37 cellular contexts compared by ENCODE assay signal in genomic region chr12:26961803-26962202, GRCh38.
"Had no signal": no experiment of that assay in that cellular context is flagged by ENCODE, and none has a peak within 500 bp of the region (broad histone marks: within the 10 kb centered on the region; RNA-seq: fewer than 3 reads in every experiment).

No MANE protein-coding gene starts in this region.

- H3K9me3 ChIP-seq: adrenal gland, body of pancreas, breast epithelium had no signal

- H3K4me3 Mint-ChIP-seq: activated B cell treated with CpG ODN at 0.5 μM for 24 hours; activated CD4-positive, alpha-beta memory T cell treated with anti-CD3 and anti-CD28 coated beads for 36 hours; activated CD4-positive, alpha-beta T cell treated with anti-CD3 and anti-CD28 coated beads, Interleukin-2, amount 10 ng/mL, durations not matched to agents 24 days and 14 days; activated CD8-positive, alpha-beta T cell treated with anti-CD3 and anti-CD28 coated beads for 36 hours; activated naive CD4-positive, alpha-beta T cell treated with anti-CD3 and anti-CD28 coated beads for 36 hours; activated naive CD8-positive, alpha-beta T cell treated with anti-CD3 and anti-CD28 coated beads for 36 hours; activated T-cell treated with anti-CD3 and anti-CD28 coated beads, Interleukin-2, amount 50 U/mL, for 4 hours; activated T-cell treated with anti-CD3 and anti-CD28 coated beads, Interleukin-2, amount 50 U/mL, for 72 hours; activated T-helper 1 cell treated with anti-CD3 and anti-CD28 coated beads, Interleukin-12 subunit alpha, Interleukin-12 subunit beta, Interleukin-2, Interleukin-4 antibody, amounts not matched to agents 30 ng/mL and 10 ng/mL and 1 ng/mL, durations not matched to agents 14 hours and 24 hours and 36 hours; activated T-helper 17 cell treated with anti-CD3 and anti-CD28 coated beads, Interleukin-2, amount 50 U/mL, for 72 hours; T-helper 1 cell treated with Interleukin-12 subunit alpha and Interleukin-12 subunit beta and Interleukin-4 antibody, amounts not matched to agents 30 μg/mL and 1 μg/mL, for 36 hours; T-helper 2 cell treated with Interferon-gamma antibody and Interleukin-4, amounts not matched to agents 5 μg/mL and 100 μg/mL, for 36 hours had no signal

- FAIRE-seq: astrocyte, TTC549 had no signal

- H3K9me3 Mint-ChIP-seq: activated B cell treated with CpG ODN at 0.5 μM for 24 hours; activated CD4-positive, alpha-beta memory T cell treated with anti-CD3 and anti-CD28 coated beads for 36 hours; activated CD4-positive, alpha-beta T cell treated with anti-CD3 and anti-CD28 coated beads, Interleukin-2, amount 10 ng/mL, durations not matched to agents 24 days and 14 days; activated CD8-positive, alpha-beta T cell treated with anti-CD3 and anti-CD28 coated beads for 36 hours; activated naive CD4-positive, alpha-beta T cell treated with anti-CD3 and anti-CD28 coated beads for 36 hours; activated naive CD4-positive, alpha-beta T cell treated with anti-CD3 and anti-CD28 coated beads, Interleukin-2, amount 50 U/mL, for 72 hours; activated naive CD8-positive, alpha-beta T cell treated with anti-CD3 and anti-CD28 coated beads for 36 hours; activated T-cell treated with anti-CD3 and anti-CD28 coated beads, Interleukin-2, amount 50 U/mL, for 4 hours; activated T-cell treated with anti-CD3 and anti-CD28 coated beads, Interleukin-2, amount 50 U/mL, for 72 hours; activated T-helper 1 cell treated with anti-CD3 and anti-CD28 coated beads, Interleukin-12 subunit alpha, Interleukin-12 subunit beta, Interleukin-2, Interleukin-4 antibody, amounts not matched to agents 30 ng/mL and 10 ng/mL and 1 ng/mL, durations not matched to agents 14 hours and 24 hours and 36 hours; activated T-helper 17 cell treated with anti-CD3 and anti-CD28 coated beads, Interleukin-2, amount 50 U/mL, for 72 hours; T-helper 1 cell treated with Interleukin-12 subunit alpha and Interleukin-12 subunit beta and Interleukin-4 antibody, amounts not matched to agents 30 μg/mL and 1 μg/mL, for 36 hours; T-helper 2 cell treated with Interferon-gamma antibody and Interleukin-4, amounts not matched to agents 5 μg/mL and 100 μg/mL, for 36 hours had no signal

- DNase-seq: activated B cell treated with CpG ODN at 0.5 μM for 24 hours; activated CD4-positive, alpha-beta memory T cell treated with anti-CD3 and anti-CD28 coated beads for 36 hours; activated CD4-positive, alpha-beta T cell treated with anti-CD3 and anti-CD28 coated beads for 4 hours; activated CD4-positive, alpha-beta T cell treated with anti-CD3 and anti-CD28 coated beads, Interleukin-2, amount 10 ng/mL, durations not matched to agents 24 days and 14 days; activated CD4-positive, alpha-beta T cell treated with anti-CD3 and anti-CD28 coated beads, Interleukin-2, amount 50 U/mL, for 1 hour; activated CD4-positive, alpha-beta T cell treated with anti-CD3 and anti-CD28 coated beads, Interleukin-2, amount 50 U/mL, for 4 hours; activated CD4-positive, CD25-positive, alpha-beta regulatory T cell treated with anti-CD3 and anti-CD28 coated beads, Interleukin-2, amount 50 U/mL, for 72 hours; activated CD8-positive, alpha-beta memory T cell treated with anti-CD3 and anti-CD28 coated beads, Interleukin-2, amount 50 U/mL, for 4 hours; activated CD8-positive, alpha-beta T cell treated with anti-CD3 and anti-CD28 coated beads for 36 hours; activated effector memory CD4-positive, alpha-beta T cell treated with anti-CD3 and anti-CD28 coated beads, Interleukin-2, amount 50 U/mL, for 16 hours; activated gamma-delta T cell treated with Interleukin-2 at 50 U/mL for 16 hours; activated naive CD4-positive, alpha-beta T cell; activated naive CD4-positive, alpha-beta T cell treated with anti-CD3 and anti-CD28 coated beads for 36 hours; activated naive CD4-positive, alpha-beta T cell treated with anti-CD3 and anti-CD28 coated beads, Interleukin-2, amount 50 U/mL, for 16 hours; activated naive CD8-positive, alpha-beta T cell treated with anti-CD3 and anti-CD28 coated beads for 36 hours; activated T-cell treated with anti-CD3 and anti-CD28 coated beads for 4 hours; activated T-cell treated with anti-CD3 and anti-CD28 coated beads, Interleukin-2, amount 50 U/mL, for 1 hour; activated T-cell treated with anti-CD3 and anti-CD28 coated beads, Interleukin-2, amount 50 U/mL, for 4 hours; activated T-cell treated with anti-CD3 and anti-CD28 coated beads, Interleukin-2, amount 50 U/mL, for 72 hours; adrenal gland; amniotic stem cell; aorta; body of pancreas; brain microvascular endothelial cell; central memory CD4-positive, alpha-beta T cell; cerebellar nuclear complex; T-helper 1 cell; T-helper 2 cell; T-helper 9 cell had no signal

- H3K27me3 ChIP-seq: adrenal gland, body of pancreas, brain microvascular endothelial cell, breast epithelium had no signal

- H3K27ac Mint-ChIP-seq: activated B cell treated with CpG ODN at 0.5 μM for 24 hours; activated CD4-positive, alpha-beta memory T cell treated with anti-CD3 and anti-CD28 coated beads for 36 hours; activated CD4-positive, alpha-beta T cell treated with anti-CD3 and anti-CD28 coated beads, Interleukin-2, amount 10 ng/mL, durations not matched to agents 24 days and 14 days; activated naive CD4-positive, alpha-beta T cell treated with anti-CD3 and anti-CD28 coated beads for 36 hours; activated naive CD8-positive, alpha-beta T cell treated with anti-CD3 and anti-CD28 coated beads for 36 hours; activated T-helper 1 cell treated with anti-CD3 and anti-CD28 coated beads, Interleukin-12 subunit alpha, Interleukin-12 subunit beta, Interleukin-2, Interleukin-4 antibody, amounts not matched to agents 30 ng/mL and 10 ng/mL and 1 ng/mL, durations not matched to agents 14 hours and 24 hours and 36 hours; activated T-helper 17 cell treated with anti-CD3 and anti-CD28 coated beads, Interleukin-2, amount 50 U/mL, for 72 hours; T-helper 1 cell treated with Interleukin-12 subunit alpha and Interleukin-12 subunit beta and Interleukin-4 antibody, amounts not matched to agents 30 μg/mL and 1 μg/mL, for 36 hours; T-helper 2 cell treated with Interferon-gamma antibody and Interleukin-4, amounts not matched to agents 5 μg/mL and 100 μg/mL, for 36 hours had no signal

- H3K4me1 ChIP-seq: adrenal gland, breast epithelium had no signal

- ATAC-seq: activated CD8-positive, alpha-beta T cell treated with anti-CD3 and anti-CD28 coated beads for 36 hours; activated naive CD4-positive, alpha-beta T cell treated with anti-CD3 and anti-CD28 coated beads, Interleukin-2, amount 50 U/mL, for 72 hours; activated T-cell treated with anti-CD3 and anti-CD28 coated beads, Interleukin-2, amount 50 U/mL, for 4 hours; activated T-cell treated with anti-CD3 and anti-CD28 coated beads, Interleukin-2, amount 50 U/mL, for 72 hours; activated T-helper 17 cell treated with anti-CD3 and anti-CD28 coated beads, Interleukin-2, amount 50 U/mL, for 72 hours; body of pancreas had no signal

- H3K27ac ChIP-seq: adrenal gland, body of pancreas, brain microvascular endothelial cell, breast epithelium had no signal

- H3K27me3 Mint-ChIP-seq: activated B cell treated with CpG ODN at 0.5 μM for 24 hours; activated CD4-positive, alpha-beta memory T cell treated with anti-CD3 and anti-CD28 coated beads for 36 hours; activated CD4-positive, alpha-beta T cell treated with anti-CD3 and anti-CD28 coated beads, Interleukin-2, amount 10 ng/mL, durations not matched to agents 24 days and 14 days; activated CD8-positive, alpha-beta T cell treated with anti-CD3 and anti-CD28 coated beads for 36 hours; activated naive CD8-positive, alpha-beta T cell treated with anti-CD3 and anti-CD28 coated beads for 36 hours; activated T-helper 17 cell treated with anti-CD3 and anti-CD28 coated beads, Interleukin-2, amount 50 U/mL, for 72 hours had no signal

- H3K4me1 Mint-ChIP-seq: activated B cell treated with CpG ODN at 0.5 μM for 24 hours; activated naive CD8-positive, alpha-beta T cell treated with anti-CD3 and anti-CD28 coated beads for 36 hours had no signal

- H3K4me3 ChIP-seq: adrenal gland, body of pancreas, breast epithelium had no signal
